22 cellular contexts compared by ENCODE assay signal in the genomic region with DNA sequence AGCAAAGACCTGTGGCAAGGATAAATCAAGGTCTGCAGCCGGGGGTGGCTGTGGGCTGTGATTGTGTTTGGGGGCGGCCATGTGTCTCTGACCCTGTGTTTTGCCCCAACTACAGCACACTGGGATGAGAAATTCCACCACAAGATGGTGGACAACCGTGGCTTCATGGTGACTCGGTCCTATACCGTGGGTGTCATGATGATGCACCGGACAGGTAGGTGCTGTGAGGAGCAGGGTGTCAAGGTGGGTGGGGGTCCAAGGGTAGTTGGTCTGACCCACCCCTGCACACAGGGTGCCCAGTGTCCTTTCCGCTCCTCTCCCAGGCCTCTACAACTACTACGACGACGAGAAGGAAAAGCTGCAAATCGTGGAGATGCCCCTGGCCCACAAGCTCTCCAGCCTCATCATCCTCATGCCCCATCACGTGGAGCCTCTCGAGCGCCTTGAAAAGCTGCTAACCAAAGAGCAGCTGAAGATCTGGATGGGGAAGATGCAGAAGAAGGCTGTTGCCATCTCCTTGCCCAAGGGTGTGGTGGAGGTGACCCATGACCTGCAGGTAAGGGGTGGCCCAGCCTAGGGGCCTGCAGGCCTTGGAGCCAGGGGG. TPM values are rescaled to one million over a fixed set of nuclear protein-coding genes. Genes with fewer than 3 reads are reported as not detected.
DNase-seq lines count a peak whose midpoint lies in the region; ATAC-seq, FAIRE-seq and TF ChIP-seq lines count a peak whose summit lies in the region.
"Had no signal": no experiment of that assay in that cellular context is flagged by ENCODE, and none has a peak within 500 bp of the region (broad histone marks: within the 10 kb centered on the region; RNA-seq: fewer than 3 reads in every experiment).

No MANE protein-coding gene starts in this region.

- H3K27me3 ChIP-seq in HepG2 (ENCODE audit: control insufficient read depth in 1 of 2, insufficient read depth in 2 of 2, low read length in 2 of 2): no peaks in the 10 kb centered on the region
- no peaks in the 10 kb centered on the region for H3K27me3 ChIP-seq in right lobe of liver
- H3K27me3 ChIP-seq: MG63, SJSA1 had no signal

- CTCF ChIA-PET in HepG2 (lab: Yijun Ruan, JAX; ENCODE audit: low intra/inter-chr PET ratio, low total read pairs) (no interaction called here), RWPE1 (lab: Yijun Ruan, JAX) (interaction anchor here (0.6 kb wide), 1 partner anchor 208 kb away, joined by 3 read pairs; no protein-coding TSS in a partner anchor)

- H3K4me2 ChIP-seq in HepG2 (ENCODE audit: low read depth, low read length): no peak overlapping the region
- H3K4me2 ChIP-seq: A549 had no signal

- TF ChIP-seq CTCF in HepG2 (CRISPR knock-in tag; IDR thresholded peaks at IDR 0.05) (no peak), right lobe of liver (IDR thresholded peaks at IDR 0.05) (no peak), RWPE1 (conservative IDR thresholded peaks at IDR 0.05; ENCODE audit: low read depth) (no peak), endothelial cell (IDR thresholded peaks at IDR 0.05; ENCODE audit: unreplicated experiment) (no peak)

- H3K4me3 ChIP-seq in HepG2 (replicated peaks in 1 of 3; ENCODE audit: insufficient read depth in 1 of 3, low read depth in 2 of 3, low read length in 3 of 3) (no peak overlapping the region), right lobe of liver (no peak overlapping the region)
- H3K4me3 ChIP-seq: A549, MG63, SJSA1 had no signal

- 95% methylated on average over 11 of the region's 14 CpGs for WGBS in HepG2 (ENCODE audit: low lambda C conversion rate)
- WGBS in right lobe of liver (ENCODE audit: insufficient coverage, low coverage, low lambda C conversion rate, missing lambda C conversion rate): 83% methylated on average over 5 of the region's 14 CpGs

- no peak overlapping the region for H3K27ac ChIP-seq in HepG2 (ENCODE audit: extremely low read length, insufficient read depth, low read length)
- no peak overlapping the region for H3K27ac ChIP-seq in right lobe of liver
- H3K27ac ChIP-seq in RWPE1: peak overlapping the region; percentile 43
- H3K27ac ChIP-seq: A549, SJSA1 had no signal

- peaks cover 27% of the 10 kb centered on the region for H3K4me1 ChIP-seq in HepG2 (ENCODE audit: insufficient read depth, low read length)
- peaks cover 0 to 21% (median 10%) of the 10 kb centered on the region in 4 donors for H3K4me1 ChIP-seq in right lobe of liver

- H3K27me3 Mint-ChIP-seq in endothelial cell (ENCODE audit: unreplicated experiment): peaks cover 13% of the 10 kb centered on the region
- H3K27me3 Mint-ChIP-seq: CD4-positive, CD25-positive, alpha-beta regulatory T cell had no signal

- H3K36me3 Mint-ChIP-seq in endothelial cell (ENCODE audit: low read depth, unreplicated experiment): peaks cover 42% of the 10 kb centered on the region

- H3K9me3 ChIP-seq in HepG2 (ENCODE audit: low read length): no peaks in the 10 kb centered on the region
- no peaks in the 10 kb centered on the region for H3K9me3 ChIP-seq in right lobe of liver
- H3K9me3 ChIP-seq: A549, MG63, SJSA1 had no signal

- FAIRE-seq in HepG2 (lab: Jason Lieb, UNC): no peak
- FAIRE-seq: A549 had no signal

- H3K9me3 Mint-ChIP-seq in endothelial cell (ENCODE audit: unreplicated experiment): no peaks in the 10 kb centered on the region
- H3K9me3 Mint-ChIP-seq: CD4-positive, CD25-positive, alpha-beta regulatory T cell had no signal

- TF ChIP-seq EP300 in HepG2 (IDR thresholded peaks at IDR 0.05; ENCODE audit: low read depth in 2 of 2, low read length in 2 of 2) (no peak), HepG2 (CRISPR knock-in tag; IDR thresholded peaks at IDR 0.05; ENCODE audit: borderline replicate concordance) (no peak)

- H3K4me1 Mint-ChIP-seq in endothelial cell (ENCODE audit: unreplicated experiment): peaks cover 48% of the 10 kb centered on the region

- intact Hi-C loops in HepG2 (cut with micrococcal nuclease; ENCODE audit: unreplicated experiment) (no loop called here), right lobe of liver (cut with DNase I) (no loop called here)

- ATAC-seq in HepG2 (no peak), right lobe of liver (no peak), HG03139 (IDR thresholded peaks at IDR 0.05; ENCODE audit: unreplicated experiment) (no peak)
- ATAC-seq: A549, Panc1 had no signal

- in situ Hi-C loops in HepG2 (cut with HindIII; ENCODE audit: extremely low pct_ligation_motif_present, low pct_unique_long_range_greater_than_20kb): no loop called here

- peak overlapping the region; percentile 31 for H3K4me3 Mint-ChIP-seq in endothelial cell (ENCODE audit: unreplicated experiment)

- TF ChIP-seq RAD21 in HepG2 (CRISPR knock-in tag; IDR thresholded peaks at IDR 0.05): no peak

- no TSS peak for BruUV-seq in HepG2 (replicated peaks; lab: Mats Ljungman, UMichigan)

- no peak overlapping the region for H3K27ac Mint-ChIP-seq in endothelial cell (ENCODE audit: unreplicated experiment)
- H3K27ac Mint-ChIP-seq: CD4-positive, CD25-positive, alpha-beta regulatory T cell had no signal

- DNase-seq in HepG2 (ENCODE audit: low spot score): no peak
- no peak for DNase-seq in right lobe of liver
- no peak for DNase-seq in RWPE1 (ENCODE audit: low spot score)
- no peak for DNase-seq in endothelial cell (ENCODE audit: low spot score)
- DNase-seq in middle frontal gyrus (ENCODE audit: extremely low spot score, low spot score): no peak
- no peak for DNase-seq in NCI-H1436 treated with DMSO at 0.1 percent for 48 hours (lab: John Stamatoyannopoulos, UW)
- DNase-seq in NAMALWA (ENCODE audit: low spot score): no peak
- DNase-seq: CD4-positive, CD25-positive, alpha-beta regulatory T cell; EL; GF-D8; H7; MG63; NCI-H1048; NCI-H146; NCI-H2029; NCI-H226; NCI-H524; NCI-H82 had no signal

- TF ChIP-seq POLR2A in HepG2 (IDR thresholded peaks at IDR 0.05; ENCODE audit: insufficient read depth in 1 of 2, low read depth in 2 of 2, low read length in 2 of 2) (no peak), right lobe of liver (IDR thresholded peaks at IDR 0.05) (no peak)

- H3K9ac ChIP-seq in HepG2 (ENCODE audit: insufficient read depth, low read depth, low read length): no peak overlapping the region

- H3K36me3 ChIP-seq in HepG2 (replicated peaks in 1 of 2; ENCODE audit: control insufficient read depth in 1 of 2, insufficient read depth in 2 of 2, low read length in 2 of 2): peaks cover 19 to 47% of the 10 kb centered on the region in 2 experiments
- H3K36me3 ChIP-seq in right lobe of liver: peaks cover 8 to 71% (median 35%) of the 10 kb centered on the region in 4 donors

- no peak overlapping the region for H2AFZ ChIP-seq in HepG2 (ENCODE audit: low read length)

- POLR2A ChIA-PET in HepG2 (lab: Yijun Ruan, JAX) (no interaction called here), RWPE1 (lab: Yijun Ruan, JAX; ENCODE audit: low non-redundant PET) (no interaction called here)

- H3K79me2 ChIP-seq in HepG2 (ENCODE audit: insufficient read depth, low read length): peaks cover 19% of the 10 kb centered on the region

- H4K20me1 ChIP-seq in HepG2 (ENCODE audit: insufficient read depth, low read length): no peaks in the 10 kb centered on the region

RNA-seq across cellular contexts. Expression of a gene that starts 6.7 kb away (rescaled TPM):
- 31.3 and 83.8 TPM in 2 replicates for total RNA-seq in HepG2 (2016; rRNA removed; fragmentation: Illumina TruSeq; extraction: Trizol)
- total RNA-seq in HepG2 (2016; cell fraction: cytosol; rRNA removed; fragmentation: Illumina TruSeq; extraction: Trizol; ENCODE audit: low read depth): 10.9 and 11.9 TPM in 2 replicates
- 27.2 and 84.9 TPM in 2 replicates for total RNA-seq in HepG2 (2016; cell fraction: insoluble cytoplasmic fraction; rRNA removed; fragmentation: Illumina TruSeq; extraction: Trizol)
- 21.3 and 21.4 TPM in 2 replicates for total RNA-seq in HepG2 (2016; cell fraction: membrane; rRNA removed; fragmentation: Illumina TruSeq; extraction: Trizol)
- total RNA-seq in HepG2 (2016; cell fraction: nucleus; rRNA removed; fragmentation: Illumina TruSeq; extraction: Trizol): 63.4 and 80.5 TPM in 2 replicates
- 83.6 and 101 TPM in 2 replicates for polyA plus RNA-seq in HepG2 (2011; rRNA removed)
- polyA plus RNA-seq in HepG2 (2011; cell fraction: cytosol; rRNA removed): 50.5 and 96.5 TPM in 2 replicates
- polyA plus RNA-seq in HepG2 (2011; cell fraction: nucleus; rRNA removed): 91.5 and 110 TPM in 2 replicates
- polyA plus RNA-seq in HepG2 (2012): 46.1 and 57.3 TPM in 2 replicates
- 8.9 and 11.1 TPM in 2 replicates for polyA plus RNA-seq in HepG2 (2016; cell fraction: cytosol; fragmentation: Illumina TruSeq; extraction: Trizol; ENCODE audit: low read depth)
- 30.8 and 35.3 TPM in 2 replicates for polyA plus RNA-seq in HepG2 (2016; cell fraction: insoluble cytoplasmic fraction; fragmentation: Illumina TruSeq; extraction: Trizol; ENCODE audit: low read depth)
- 15.5 and 16.1 TPM in 2 replicates for polyA plus RNA-seq in HepG2 (2016; cell fraction: membrane; fragmentation: Illumina TruSeq; extraction: Trizol; ENCODE audit: low read depth)
- polyA plus RNA-seq in HepG2 (2016; cell fraction: nucleus; fragmentation: Illumina TruSeq; extraction: Trizol; ENCODE audit: insufficient read depth, low read depth): 114 and 127 TPM in 2 replicates
- 129 and 168 TPM in 2 replicates for polyA minus RNA-seq in HepG2 (2011; rRNA and poly(A)+ RNA removed; ENCODE audit: low replicate concordance)
- polyA minus RNA-seq in HepG2 (2011; cell fraction: cytosol; rRNA and poly(A)+ RNA removed): 52.3 and 73.2 TPM in 2 replicates
- polyA minus RNA-seq in HepG2 (2011; cell fraction: nucleus; rRNA and poly(A)+ RNA removed): 20.1 and 27.8 TPM in 2 replicates
- total RNA-seq in right lobe of liver: 10 to 100 TPM; 14.6 to 44.3 (median 33.8) TPM
- 449 TPM for total RNA-seq in endothelial cell (ENCODE audit: unreplicated experiment)

RNA-seq across cellular contexts. Expression of a gene that starts 43.0 kb away (rescaled TPM):
- total RNA-seq in HepG2 (2016; rRNA removed; fragmentation: Illumina TruSeq; extraction: Trizol): 35.8 and 67.5 TPM in 2 replicates
- 24.1 and 26.9 TPM in 2 replicates for total RNA-seq in HepG2 (2016; cell fraction: cytosol; rRNA removed; fragmentation: Illumina TruSeq; extraction: Trizol; ENCODE audit: low read depth)
- total RNA-seq in HepG2 (2016; cell fraction: insoluble cytoplasmic fraction; rRNA removed; fragmentation: Illumina TruSeq; extraction: Trizol): 31.0 and 63.9 TPM in 2 replicates
- total RNA-seq in HepG2 (2016; cell fraction: membrane; rRNA removed; fragmentation: Illumina TruSeq; extraction: Trizol): 48.4 and 52.8 TPM in 2 replicates
- total RNA-seq in HepG2 (2016; cell fraction: nucleus; rRNA removed; fragmentation: Illumina TruSeq; extraction: Trizol): 82.9 and 86.5 TPM in 2 replicates
- polyA plus RNA-seq in HepG2 (2011; rRNA removed): 55.0 and 55.2 TPM in 2 replicates
- polyA plus RNA-seq in HepG2 (2011; cell fraction: cytosol; rRNA removed): 19.4 and 33.8 TPM in 2 replicates
- polyA plus RNA-seq in HepG2 (2011; cell fraction: nucleus; rRNA removed): 229 and 337 TPM in 2 replicates
- 36.3 and 37.7 TPM in 2 replicates for polyA plus RNA-seq in HepG2 (2012)
- polyA plus RNA-seq in HepG2 (2016; cell fraction: cytosol; fragmentation: Illumina TruSeq; extraction: Trizol; ENCODE audit: low read depth): 14.1 and 14.2 TPM in 2 replicates
- 33.8 and 39.1 TPM in 2 replicates for polyA plus RNA-seq in HepG2 (2016; cell fraction: insoluble cytoplasmic fraction; fragmentation: Illumina TruSeq; extraction: Trizol; ENCODE audit: low read depth)
- 33.4 and 35.7 TPM in 2 replicates for polyA plus RNA-seq in HepG2 (2016; cell fraction: membrane; fragmentation: Illumina TruSeq; extraction: Trizol; ENCODE audit: low read depth)
- polyA plus RNA-seq in HepG2 (2016; cell fraction: nucleus; fragmentation: Illumina TruSeq; extraction: Trizol; ENCODE audit: insufficient read depth, low read depth): 217 and 242 TPM in 2 replicates
- 39.6 and 88.9 TPM in 2 replicates for polyA minus RNA-seq in HepG2 (2011; rRNA and poly(A)+ RNA removed; ENCODE audit: low replicate concordance)
- polyA minus RNA-seq in HepG2 (2011; cell fraction: cytosol; rRNA and poly(A)+ RNA removed): 23.0 and 24.3 TPM in 2 replicates
- polyA minus RNA-seq in HepG2 (2011; cell fraction: nucleus; rRNA and poly(A)+ RNA removed): 51.5 and 67.3 TPM in 2 replicates
- total RNA-seq in right lobe of liver: 10 to 100 TPM in 1 of 6 experiments, 1 to 10 TPM in 5; 2.0 to 10.7 (median 4.1) TPM
- total RNA-seq in endothelial cell (ENCODE audit: unreplicated experiment): 674 TPM
